ENCODE assay signal across 8 cellular contexts in the genomic region with DNA sequence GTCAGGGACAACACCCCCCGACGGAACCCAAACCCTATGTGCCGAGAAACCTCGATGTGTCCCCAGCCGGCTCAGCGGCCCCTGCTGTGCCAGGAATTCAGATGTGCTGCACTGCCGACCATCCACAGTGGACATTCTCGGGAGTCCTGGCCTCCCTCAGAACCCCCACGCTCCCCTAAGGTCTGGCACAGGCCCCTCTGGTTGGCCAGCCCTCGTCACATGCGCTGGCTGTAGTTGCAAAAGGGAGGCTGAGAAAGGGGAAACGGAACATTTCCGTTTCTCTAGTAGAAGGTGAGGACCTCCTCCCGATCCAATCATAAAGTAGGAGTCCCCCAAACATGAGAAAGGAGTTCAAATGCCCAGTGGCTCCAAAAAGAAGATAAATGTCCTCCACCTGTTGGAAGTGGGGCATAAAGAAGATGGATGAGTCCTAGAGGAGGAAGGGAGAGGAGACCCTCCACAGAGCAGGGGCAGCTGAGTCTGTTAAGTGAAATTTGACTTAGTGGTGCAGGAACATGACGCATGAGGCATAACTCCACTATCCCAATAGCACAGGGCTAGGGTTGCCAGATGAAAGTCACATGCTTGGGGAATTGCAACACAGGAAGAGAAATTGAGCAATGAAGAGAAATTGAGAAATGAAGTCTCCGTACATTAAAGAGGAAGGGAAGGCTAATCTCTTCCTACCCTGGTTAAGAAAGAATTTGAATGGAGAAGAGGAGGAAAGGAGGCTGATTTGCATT. TPM values are rescaled to one million over a fixed set of nuclear protein-coding genes. Genes with fewer than 3 reads are reported as not detected.
DNase-seq lines count a peak whose midpoint lies in the region; ATAC-seq, FAIRE-seq and TF ChIP-seq lines count a peak whose summit lies in the region.

No MANE protein-coding gene starts in this region.

- H3K27me3 ChIP-seq in foreskin keratinocyte (no peaks in the 10 kb centered on the region), pancreas (no peaks in the 10 kb centered on the region), BE2C (no peaks in the 10 kb centered on the region)

- H3K9me3 ChIP-seq in pancreas (no peaks in the 10 kb centered on the region), BE2C (no peaks in the 10 kb centered on the region)

- H3K36me3 ChIP-seq in pancreas (no peaks in the 10 kb centered on the region), BE2C (no peaks in the 10 kb centered on the region)

- H3K27ac ChIP-seq in foreskin keratinocyte = no peak overlapping the region
- H3K27ac ChIP-seq in pancreas = peak overlapping the region; percentile 47 to 75 (median 66)

- TF ChIP-seq CTCF in foreskin keratinocyte (conservative IDR thresholded peaks at IDR 0.05) = no peak
- TF ChIP-seq CTCF in pancreas (IDR thresholded peaks at IDR 0.05) = no peak
- no peak for TF ChIP-seq CTCF in BE2C (IDR thresholded peaks at IDR 0.05; ENCODE audit: low read depth, low read length)

- DNase-seq in GF-D8 (lab: John Stamatoyannopoulos, UW) (peak; percentile 87), SK-MEL-5 (ENCODE audit: low read depth, low spot score) (peak; percentile 54), foreskin keratinocyte (peak; percentile 81 to 89), pancreas (peak in 4 of 6 donors; percentile 27 to 58 (median 44)), HuH-7 (ENCODE audit: low spot score) (no peak), BE2C (no peak)
- no peak for DNase-seq in activated CD4-positive, CD25-positive, alpha-beta regulatory T cell (lab: John Stamatoyannopoulos, UW)

- in situ Hi-C loops in SK-MEL-5 (cut with HindIII; ENCODE audit: low pct_unique_long_range_greater_than_20kb, low sequenced_read_pairs) = no loop called here

- peak; percentile 33 for ATAC-seq in foreskin keratinocyte
- peak; percentile 66 to 78 (median 75) for ATAC-seq in pancreas
- ATAC-seq in HG03108 (IDR thresholded peaks at IDR 0.05; ENCODE audit: unreplicated experiment) = no peak

- FAIRE-seq in pancreas (lab: Jason Lieb, UNC) = no peak

- WGBS in pancreas, 2 donors = 64% methylated on average over 16 of the region's 16 CpGs

- H3K4me1 ChIP-seq in foreskin keratinocyte (peaks cover 27% of the 10 kb centered on the region), pancreas (peaks cover 0 to 14% (median 10%) of the 10 kb centered on the region in 3 donors), BE2C (no peaks in the 10 kb centered on the region)

- H3K4me3 ChIP-seq in pancreas = peak overlapping the region in 2 of 4 donors; percentile 1 to 4
- H3K4me3 ChIP-seq in BE2C (ENCODE audit: low read depth, low read length) = no peak overlapping the region

- intact Hi-C loops in pancreas (cut with DNase I) = no loop called here

RNA-seq across cellular contexts. Expression of gene WSB1, which starts 49.3 kb away (rescaled TPM):
- total RNA-seq in SK-MEL-5 (2014; rRNA removed; shearing (Covaris generic)) = 88.0 and 95.3 TPM in 2 replicates
- polyA plus RNA-seq in SK-MEL-5 (2015; cell fraction: cytosol; rRNA removed) = 76.0 and 127 TPM in 2 replicates
- 431 and 432 TPM in 2 replicates for polyA plus RNA-seq in SK-MEL-5 (2015; cell fraction: nucleus; rRNA removed)
- 41.5 and 44.3 TPM in 2 replicates for total RNA-seq in foreskin keratinocyte
- 11.6 and 14.1 TPM in 2 replicates for polyA plus RNA-seq in foreskin keratinocyte
- 10 to 100 TPM; 41.3 to 73.7 (median 50.3) TPM for total RNA-seq in pancreas
- polyA plus RNA-seq in pancreas = 10 to 100 TPM; 49.8 to 84.3 TPM
- 12.0 TPM for polyA plus RNA-seq in BE2C (2012; ENCODE audit: insufficient read depth, insufficient read length, low read depth)

Comparison
In these comparisons a context has a peak if more than half of its experiments do, and no peak if none do; other contexts are left out.
1. DNase-seq: peak in GF-D8 (single experiment), SK-MEL-5 (single experiment), foreskin keratinocyte (2 of 2) and pancreas (4 of 6); none in HuH-7 (single experiment), BE2C (single experiment) and activated CD4-positive, CD25-positive, alpha-beta regulatory T cell (0 of 4).